In genomic region chr18:74265546-74266098, GRCh38 we compare ENCODE assay signal across 1 cellular context.
TF ChIP-seq lines count a peak whose summit lies in the region.

No MANE protein-coding gene starts in this region.

TF ChIP-seq in HepG2, 621 proteins besides CTCF, POLR2A, EP300 and RAD21 (continued from another document and continues in another):
- no peak for TF ChIP-seq REST (IDR thresholded peaks at IDR 0.05; ENCODE audit: borderline replicate concordance in 1 of 2, low read depth in 1 of 2, low read length in 2 of 2)
- no peak for TF ChIP-seq SMARCE1 (IDR thresholded peaks at IDR 0.05; ENCODE audit: borderline replicate concordance)
- TF ChIP-seq ZNF276 (CRISPR knock-in tag; IDR thresholded peaks at IDR 0.05; ENCODE audit: low read depth), result no peak
- no peak for TF ChIP-seq RORA (CRISPR knock-in tag; IDR thresholded peaks at IDR 0.05)
- TF ChIP-seq ZNF547 (CRISPR knock-in tag; IDR thresholded peaks at IDR 0.05), result no peak
- no peak for TF ChIP-seq TRAFD1 (CRISPR knock-in tag; IDR thresholded peaks at IDR 0.05; ENCODE audit: borderline replicate concordance)
- no peak for TF ChIP-seq ZNF549 (CRISPR knock-in tag; IDR thresholded peaks at IDR 0.05)
- no peak for TF ChIP-seq ZBTB39 (CRISPR knock-in tag; IDR thresholded peaks at IDR 0.05)
- TF ChIP-seq ZBTB38 (CRISPR knock-in tag; IDR thresholded peaks at IDR 0.05), result peak; percentile 79
- peak; percentile 34; the same call in 1 of the 2 replicates for TF ChIP-seq ZFX (CRISPR knock-in tag; IDR thresholded peaks at IDR 0.05; ENCODE audit: low read depth)
- TF ChIP-seq ZMYM3 (CRISPR knock-in tag; IDR thresholded peaks at IDR 0.05), result no peak
- no peak for TF ChIP-seq ZNF784 (CRISPR knock-in tag; IDR thresholded peaks at IDR 0.05; ENCODE audit: borderline replicate concordance)
- peak; percentile 24; the same call in 1 of the 2 replicates for TF ChIP-seq ZFY (CRISPR knock-in tag; IDR thresholded peaks at IDR 0.05)
- TF ChIP-seq SNAPC4 (CRISPR knock-in tag; IDR thresholded peaks at IDR 0.05), result no peak
- TF ChIP-seq BCL3 (CRISPR knock-in tag; IDR thresholded peaks at IDR 0.05), result 0 out of 2 replicates have a peak, but pooled peaks have one; percentile 11
- no peak for TF ChIP-seq SOX13 (IDR thresholded peaks at IDR 0.05)
- peak in 1 of 2 experiments; percentile 20; a peak in 1 of 4 replicates for TF ChIP-seq SOX13 (CRISPR knock-in tag; conservative IDR thresholded peaks at IDR 0.05 in 1 of 2, IDR thresholded peaks at IDR 0.05 in 1 of 2)
- TF ChIP-seq ZNF292 (CRISPR knock-in tag; IDR thresholded peaks at IDR 0.05; ENCODE audit: borderline replicate concordance, low read depth), result 0 out of 2 replicates have a peak, but pooled peaks have one; percentile 11
- no peak for TF ChIP-seq CREB1 (IDR thresholded peaks at IDR 0.05)
- TF ChIP-seq CREB1 (CRISPR knock-in tag; IDR thresholded peaks at IDR 0.05), result no peak; the same call in 1 of the 2 replicates
- TF ChIP-seq ZNF468 (CRISPR knock-in tag; IDR thresholded peaks at IDR 0.05), result no peak
- TF ChIP-seq ZNF451 (CRISPR knock-in tag; IDR thresholded peaks at IDR 0.05), result no peak
- no peak for TF ChIP-seq MYC (CRISPR knock-in tag; IDR thresholded peaks at IDR 0.05; ENCODE audit: borderline replicate concordance)
- no peak for TF ChIP-seq SAFB2 (CRISPR knock-in tag; IDR thresholded peaks at IDR 0.05; ENCODE audit: borderline replicate concordance, low read depth)
- TF ChIP-seq STAG1 (CRISPR knock-in tag; IDR thresholded peaks at IDR 0.05), result no peak
- TF ChIP-seq BORCS8-MEF2B (CRISPR knock-in tag; IDR thresholded peaks at IDR 0.05), result no peak
- TF ChIP-seq NR2C2 (CRISPR knock-in tag; IDR thresholded peaks at IDR 0.05; ENCODE audit: borderline replicate concordance), result no peak
- TF ChIP-seq HMGA1 (CRISPR knock-in tag; conservative IDR thresholded peaks at IDR 0.05), result no peak
- TF ChIP-seq MAX (IDR thresholded peaks at IDR 0.05), result 0 out of 2 replicates have a peak, but pooled peaks have one; percentile 42
- TF ChIP-seq ZSCAN5A (CRISPR knock-in tag; IDR thresholded peaks at IDR 0.05; ENCODE audit: borderline replicate concordance), result no peak
- no peak for TF ChIP-seq BRD4 (CRISPR knock-in tag; IDR thresholded peaks at IDR 0.05)
- no peak for TF ChIP-seq ZBTB42 (CRISPR knock-in tag; IDR thresholded peaks at IDR 0.05)
- no peak for TF ChIP-seq KAT2B (IDR thresholded peaks at IDR 0.05; ENCODE audit: borderline replicate concordance, low read depth, low read length)
- TF ChIP-seq PHF21A (CRISPR knock-in tag; IDR thresholded peaks at IDR 0.05), result no peak
- TF ChIP-seq HMG20A (CRISPR knock-in tag; IDR thresholded peaks at IDR 0.05; ENCODE audit: borderline replicate concordance), result no peak
